Comparison of ENCODE assay signal across 1 cellular context in genomic region chr21:33441489-33442477, GRCh38.
TF ChIP-seq lines count a peak whose summit lies in the region.

No MANE protein-coding gene starts in this region.

TF ChIP-seq in GM23338, 12 proteins besides CTCF, POLR2A, EP300 and RAD21 (continued from another document):
- no peak for TF ChIP-seq ZNF462 (CRISPR knock-in tag; IDR thresholded peaks at IDR 0.05)
- no peak for TF ChIP-seq EZH2 (IDR thresholded peaks at IDR 0.05; ENCODE audit: low read depth, unreplicated experiment)
- TF ChIP-seq CREB1 (CRISPR knock-in tag; IDR thresholded peaks at IDR 0.05; ENCODE audit: low read depth) = no peak
- no peak for TF ChIP-seq ZNF114 (CRISPR knock-in tag; IDR thresholded peaks at IDR 0.05)
- no peak for TF ChIP-seq STAT1 (IDR thresholded peaks at IDR 0.05; ENCODE audit: unreplicated experiment)
- no peak for TF ChIP-seq EZH2phosphoT487 (IDR thresholded peaks at IDR 0.05; ENCODE audit: unreplicated experiment)
- TF ChIP-seq, protein P1, sequence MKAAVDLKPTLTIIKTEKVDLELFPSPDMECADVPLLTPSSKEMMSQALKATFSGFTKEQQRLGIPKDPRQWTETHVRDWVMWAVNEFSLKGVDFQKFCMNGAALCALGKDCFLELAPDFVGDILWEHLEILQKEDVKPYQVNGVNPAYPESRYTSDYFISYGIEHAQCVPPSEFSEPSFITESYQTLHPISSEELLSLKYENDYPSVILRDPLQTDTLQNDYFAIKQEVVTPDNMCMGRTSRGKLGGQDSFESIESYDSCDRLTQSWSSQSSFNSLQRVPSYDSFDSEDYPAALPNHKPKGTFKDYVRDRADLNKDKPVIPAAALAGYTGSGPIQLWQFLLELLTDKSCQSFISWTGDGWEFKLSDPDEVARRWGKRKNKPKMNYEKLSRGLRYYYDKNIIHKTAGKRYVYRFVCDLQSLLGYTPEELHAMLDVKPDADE (IDR thresholded peaks at IDR 0.05) = no peak
- TF ChIP-seq JUNB (IDR thresholded peaks at IDR 0.05; ENCODE audit: unreplicated experiment) = no peak
- TF ChIP-seq REST (IDR thresholded peaks at IDR 0.05; ENCODE audit: unreplicated experiment) = no peak
- TF ChIP-seq POLR2AphosphoS5 (IDR thresholded peaks at IDR 0.05; ENCODE audit: low read depth) = no peak
- TF ChIP-seq NANOG (IDR thresholded peaks at IDR 0.05; ENCODE audit: borderline replicate concordance) = no peak
